In genomic region chr6:12608016-12608860, GRCh38 we compare ENCODE assay signal across 8 cellular contexts.
DNase-seq lines count a peak whose midpoint lies in the region; ATAC-seq, FAIRE-seq and TF ChIP-seq lines count a peak whose summit lies in the region.

No MANE protein-coding gene starts in this region.

- in situ Hi-C loops in astrocyte of the spinal cord (cut with HindIII; ENCODE audit: low sequenced_read_pairs): no loop called here

- H3K27ac ChIP-seq in dorsolateral prefrontal cortex: peak overlapping the region in 5 of 59 donors; percentile 1 to 50 (median 25)

- no peak for TF ChIP-seq CTCF in astrocyte of the spinal cord (IDR thresholded peaks at IDR 0.05; ENCODE audit: low read depth, low read length)
- TF ChIP-seq CTCF in dorsolateral prefrontal cortex (IDR thresholded peaks at IDR 0.05 in 54 of 56, conservative IDR thresholded peaks at IDR 0.05 in 2 of 56; ENCODE audit: low read depth in 1 of 56, partially characterized antibody in 56 of 56): no peak

- H3K4me3 ChIP-seq in astrocyte of the spinal cord (ENCODE audit: low read depth, low read length) (no peak overlapping the region), dorsolateral prefrontal cortex (no peak overlapping the region)

- intact Hi-C loops in dorsolateral prefrontal cortex (cut with DNase I): loop anchor here in 1 of 2 donors (5.0 kb wide), 3 partner anchors 316 to 1021 kb away; partner anchors contain the start of gene EDN1

- DNase-seq in AML-193 (lab: John Stamatoyannopoulos, UW) (peak; percentile 58 to 70), astrocyte of the spinal cord (ENCODE audit: low read depth, low spot score) (peak; percentile 28), GM19239 (ENCODE audit: insufficient read length, low spot score) (no peak), dorsolateral prefrontal cortex (no peak), RKO (ENCODE audit: low spot score) (no peak), NCI-H2227 treated with DMSO at 0.1 percent for 48 hours (lab: John Stamatoyannopoulos, UW) (no peak)

- ATAC-seq in GM19463 (IDR thresholded peaks at IDR 0.05; ENCODE audit: unreplicated experiment) (peak; percentile 61), HG03378 (IDR thresholded peaks at IDR 0.05; ENCODE audit: unreplicated experiment) (peak; percentile 80)

- H3K27me3 ChIP-seq in dorsolateral prefrontal cortex: no peaks in the 10 kb centered on the region

- no peak for FAIRE-seq in GM19239 (lab: Jason Lieb, UNC)

Comparison
In these comparisons a context has a peak if more than half of its experiments do, and no peak if none do; other contexts are left out.
1. DNase-seq: peak in AML-193 (2 of 2) and astrocyte of the spinal cord (single experiment); none in GM19239 (single experiment), dorsolateral prefrontal cortex (0 of 10), RKO (single experiment) and NCI-H2227 treated with DMSO at 0.1 percent for 48 hours (single experiment).